ENCODE assay signal across 14 cellular contexts in genomic region chr5:117982691-117983090, GRCh38.
"Had no signal": no experiment of that assay in that cellular context is flagged by ENCODE, and none has a peak within 500 bp of the region (broad histone marks: within the 10 kb centered on the region; RNA-seq: fewer than 3 reads in every experiment).

No MANE protein-coding gene starts in this region.

- H3K27me3 ChIP-seq: pancreas, upper lobe of right lung had no signal

- H3K27ac ChIP-seq: pancreas, upper lobe of right lung, VCaP had no signal

- ATAC-seq: pancreas, T-cell, upper lobe of right lung had no signal

- H3K4me3 Mint-ChIP-seq: activated naive CD4-positive, alpha-beta T cell treated with anti-CD3 and anti-CD28 coated beads, Interleukin-2, amount 10 ng/mL, durations not matched to agents 7 days and 5 days; brain; stimulated activated naive CD8-positive, alpha-beta T cell treated with anti-CD3 and anti-CD28 coated beads, Interleukin-15, Interleukin-2, amounts not matched to agents 100 ng/mL and 50 ng/mL, for 24 hours; T-cell had no signal

- H3K4me1 ChIP-seq: pancreas, upper lobe of right lung had no signal

- H3K36me3 Mint-ChIP-seq: activated naive CD4-positive, alpha-beta T cell treated with anti-CD3 and anti-CD28 coated beads, Interleukin-2, amount 10 ng/mL, durations not matched to agents 7 days and 5 days; brain; T-cell had no signal

- H3K27ac Mint-ChIP-seq: activated naive CD4-positive, alpha-beta T cell treated with anti-CD3 and anti-CD28 coated beads, Interleukin-2, amount 10 ng/mL, durations not matched to agents 7 days and 5 days; activated T-helper 2 cell treated with anti-CD3 and anti-CD28 coated beads, Interferon-gamma antibody, Interleukin-2, Interleukin-4, amounts not matched to agents 10 μg/mL and 5 μg/mL and 100 μg/mL, durations not matched to agents 14 hours and 24 hours and 36 hours; brain; stimulated activated naive CD8-positive, alpha-beta T cell treated with anti-CD3 and anti-CD28 coated beads, Interleukin-15, Interleukin-2, amounts not matched to agents 100 ng/mL and 50 ng/mL, for 24 hours; T-cell had no signal

- H3K4me3 ChIP-seq: pancreas, upper lobe of right lung had no signal

- DNase-seq: activated CD4-positive, alpha-beta T cell treated with anti-CD3 and anti-CD28 coated beads for 48 hours; activated naive CD4-positive, alpha-beta T cell treated with anti-CD3 and anti-CD28 coated beads, Interleukin-2, amount 10 ng/mL, durations not matched to agents 7 days and 5 days; amniotic stem cell; cerebellar nuclear complex; pancreas; stimulated activated CD4-positive, alpha-beta T cell treated with anti-CD3 and anti-CD28 coated beads, Interleukin-4, amount 100 ng/mL, for 1 hour; stimulated activated CD8-positive, alpha-beta memory T cell treated with anti-CD3 and anti-CD28 coated beads, Interleukin-4, amount 100 ng/mL, for 48 hours; T-cell; T1000; upper lobe of right lung had no signal

- H3K4me1 Mint-ChIP-seq: activated naive CD4-positive, alpha-beta T cell treated with anti-CD3 and anti-CD28 coated beads, Interleukin-2, amount 10 ng/mL, durations not matched to agents 7 days and 5 days; brain; T-cell had no signal

- H3K27me3 Mint-ChIP-seq: activated naive CD4-positive, alpha-beta T cell treated with anti-CD3 and anti-CD28 coated beads, Interleukin-2, amount 10 ng/mL, durations not matched to agents 7 days and 5 days; brain; stimulated activated naive CD8-positive, alpha-beta T cell treated with anti-CD3 and anti-CD28 coated beads, Interleukin-15, Interleukin-2, amounts not matched to agents 100 ng/mL and 50 ng/mL, for 24 hours; T-cell had no signal

- H3K9me3 ChIP-seq: upper lobe of right lung had no signal

- H3K9me3 Mint-ChIP-seq: stimulated activated naive CD8-positive, alpha-beta T cell treated with anti-CD3 and anti-CD28 coated beads, Interleukin-15, Interleukin-2, amounts not matched to agents 100 ng/mL and 50 ng/mL, for 24 hours had no signal

- H3K36me3 ChIP-seq: pancreas, upper lobe of right lung had no signal
